Comparison of ENCODE assay signal across 8 cellular contexts in genomic region chr18:59899298-59900221, GRCh38. TPM values are rescaled to one million over a fixed set of nuclear protein-coding genes. Genes with fewer than 3 reads are reported as not detected.
DNase-seq lines count a peak whose midpoint lies in the region; ATAC-seq and TF ChIP-seq lines count a peak whose summit lies in the region.

Gene PMAIP1 (plus strand): TSS chr18:59899996. CDS start chr18:59900178, 182 bp downstream.

- peaks cover 2% of the 10 kb centered on the region for H3K36me3 Mint-ChIP-seq in IgD-negative memory B cell

- no peaks in the 10 kb centered on the region for H3K9me3 Mint-ChIP-seq in IgD-negative memory B cell

- POLR2A ChIA-PET in OCI-LY7 (lab: Charles Lee) = interaction anchor here (0.6 to 3.5 kb wide), 6 partner anchors 8 to 56 kb away, joined by 3 to 22 read pairs (median 7); no protein-coding TSS in a partner anchor

- peak within 1 kb of the TSS; percentile 95 to 99 (median 97) for H3K4me3 Mint-ChIP-seq in IgD-negative memory B cell

- H3K27me3 Mint-ChIP-seq in IgD-negative memory B cell = no peaks in the 10 kb centered on the region

- peaks cover 17 to 38% (median 30%) of the 10 kb centered on the region in 3 donors for H3K4me1 Mint-ChIP-seq in IgD-negative memory B cell

- peak within 1 kb of the TSS; percentile 81 for H3K27ac ChIP-seq in OCI-LY7 (ENCODE audit: low read depth, low read length, poor library complexity, severe bottlenecking)
- peak within 1 kb of the TSS; percentile 98 for H3K27ac ChIP-seq in epithelial cell of prostate

- peak within 1 kb of the TSS; percentile 87 for H3K4me3 ChIP-seq in OCI-LY7 (ENCODE audit: low read depth, low read length, poor library complexity, severe bottlenecking)
- peak within 1 kb of the TSS; percentile 38 for H3K4me3 ChIP-seq in mucosa of stomach (ENCODE audit: low read length)

- H3K4me1 ChIP-seq in OCI-LY7 (ENCODE audit: insufficient read depth, low read length, poor library complexity, severe bottlenecking) (peaks cover 31% of the 10 kb centered on the region), mucosa of stomach (ENCODE audit: control insufficient read depth, insufficient read depth, low read length) (peaks cover 5% of the 10 kb centered on the region)

- peak within 1 kb of the TSS; percentile 76; the same call in 1 of the 2 replicates for H2AFZ ChIP-seq in OCI-LY7 (ENCODE audit: low read length)

- intact Hi-C loops in OCI-LY7 (cut with micrococcal nuclease; ENCODE audit: unreplicated experiment) = loop anchor here (1.0 to 5.0 kb wide), 3 partner anchors 38 to 63 kb away; no protein-coding TSS in a partner anchor

- H3K36me3 ChIP-seq in OCI-LY7 (ENCODE audit: insufficient read depth, low read length) = peaks cover 36% of the 10 kb centered on the region
- H3K36me3 ChIP-seq in mucosa of stomach (ENCODE audit: control insufficient read depth, insufficient read depth, low read length) = no peaks in the 10 kb centered on the region

- DNase-seq in DMS 273 (lab: John Stamatoyannopoulos, UW; ENCODE audit: unreplicated experiment) = peak; percentile 97
- peak; percentile 81 for DNase-seq in OCI-LY7 (ENCODE audit: low spot score)
- DNase-seq in activated CD8-positive, alpha-beta memory T cell treated with anti-CD3 and anti-CD28 coated beads, Interleukin-2, amount 50 U/mL, for 48 hours = peak; percentile 93
- peak; percentile 78 for DNase-seq in epithelial cell of prostate (ENCODE audit: low read depth, low spot score)
- DNase-seq in stimulated activated CD8-positive, alpha-beta memory T cell treated with anti-CD3 and anti-CD28 coated beads, Interleukin-7, amount 100 ng/mL, for 1 hour (ENCODE audit: low read depth in 2 of 2) = peak; percentile 69 to 71

- no peaks in the 10 kb centered on the region for H3K27me3 ChIP-seq in mucosa of stomach (ENCODE audit: control insufficient read depth, insufficient read depth, low read length)

- peak; percentile 62 for ATAC-seq in GM21529 (IDR thresholded peaks at IDR 0.05; ENCODE audit: unreplicated experiment)

- TF ChIP-seq CTCF in OCI-LY7 (conservative IDR thresholded peaks at IDR 0.05; ENCODE audit: low read length) = no peak

- peaks cover 42% of the 10 kb centered on the region for H3K79me2 ChIP-seq in OCI-LY7 (ENCODE audit: insufficient read depth, low read depth, low read length)

- H4K20me1 ChIP-seq in OCI-LY7 (ENCODE audit: insufficient read depth, low read length) = peaks cover 32% of the 10 kb centered on the region

- H3K9me2 ChIP-seq in OCI-LY7 (ENCODE audit: insufficient read depth, low read length) = no peaks in the 10 kb centered on the region

- CTCF ChIA-PET in OCI-LY7 (lab: Charles Lee; ENCODE audit: unreplicated experiment) = interaction anchor here (1.0 kb wide), 1 partner anchor 8 kb away, joined by 3 read pairs; no protein-coding TSS in a partner anchor

- peak within 1 kb of the TSS; percentile 87 for H3K9ac ChIP-seq in mucosa of stomach (ENCODE audit: low read length)

- H3K4me2 ChIP-seq in OCI-LY7 (ENCODE audit: low read length) = peak within 1 kb of the TSS; percentile 91

- BruUV-seq in OCI-LY7 (replicated peaks; lab: Mats Ljungman, UMichigan) = TSS peak; percentile 58

- H3K27ac Mint-ChIP-seq in IgD-negative memory B cell = peak within 1 kb of the TSS; percentile 95 to 99 (median 97)

- H3K9me3 ChIP-seq in OCI-LY7 (ENCODE audit: low read length) (no peaks in the 10 kb centered on the region), mucosa of stomach (ENCODE audit: control insufficient read depth, low read length) (no peaks in the 10 kb centered on the region)

RNA-seq across cellular contexts. Expression of gene PMAIP1, which starts in this region (rescaled TPM):
- polyA plus RNA-seq in IgD-negative memory B cell = 89.4 TPM
- total RNA-seq in OCI-LY7 (2014; rRNA removed; shearing (Covaris generic)) = 22.9 and 25.4 TPM in 2 replicates
- 21.1 and 23.3 TPM in 2 replicates for total RNA-seq in OCI-LY7 (2022)

Comparison
In these comparisons a context has a peak if more than half of its experiments do, and no peak if none do; other contexts are left out.
1. Peak in every context shown above with its lines: DNase-seq, ATAC-seq, H3K4me3 ChIP-seq and H3K27ac ChIP-seq.